9 cellular contexts compared by ENCODE assay signal in genomic region chr12:125222876-125223275, GRCh38.
"Had no signal": no experiment of that assay in that cellular context is flagged by ENCODE, and none has a peak within 500 bp of the region (broad histone marks: within the 10 kb centered on the region; RNA-seq: fewer than 3 reads in every experiment).

No MANE protein-coding gene starts in this region.

- DNase-seq: activated naive CD4-positive, alpha-beta T cell treated with anti-CD3 and anti-CD28 coated beads, Interleukin-2, amount 50 U/mL, for 16 hours; adrenal gland; effector CD8-positive, alpha-beta T cell; kidney; left ventricle myocardium inferior; mesenchymal stem cell; nephron progenitor cell; stimulated activated CD4-positive, alpha-beta T cell treated with anti-CD3 and anti-CD28 coated beads, Interleukin-4, amount 100 ng/mL, for 24 hours; uterus had no signal

- FAIRE-seq: kidney had no signal
